Comparison of ENCODE assay signal across 12 cellular contexts in the genomic region with DNA sequence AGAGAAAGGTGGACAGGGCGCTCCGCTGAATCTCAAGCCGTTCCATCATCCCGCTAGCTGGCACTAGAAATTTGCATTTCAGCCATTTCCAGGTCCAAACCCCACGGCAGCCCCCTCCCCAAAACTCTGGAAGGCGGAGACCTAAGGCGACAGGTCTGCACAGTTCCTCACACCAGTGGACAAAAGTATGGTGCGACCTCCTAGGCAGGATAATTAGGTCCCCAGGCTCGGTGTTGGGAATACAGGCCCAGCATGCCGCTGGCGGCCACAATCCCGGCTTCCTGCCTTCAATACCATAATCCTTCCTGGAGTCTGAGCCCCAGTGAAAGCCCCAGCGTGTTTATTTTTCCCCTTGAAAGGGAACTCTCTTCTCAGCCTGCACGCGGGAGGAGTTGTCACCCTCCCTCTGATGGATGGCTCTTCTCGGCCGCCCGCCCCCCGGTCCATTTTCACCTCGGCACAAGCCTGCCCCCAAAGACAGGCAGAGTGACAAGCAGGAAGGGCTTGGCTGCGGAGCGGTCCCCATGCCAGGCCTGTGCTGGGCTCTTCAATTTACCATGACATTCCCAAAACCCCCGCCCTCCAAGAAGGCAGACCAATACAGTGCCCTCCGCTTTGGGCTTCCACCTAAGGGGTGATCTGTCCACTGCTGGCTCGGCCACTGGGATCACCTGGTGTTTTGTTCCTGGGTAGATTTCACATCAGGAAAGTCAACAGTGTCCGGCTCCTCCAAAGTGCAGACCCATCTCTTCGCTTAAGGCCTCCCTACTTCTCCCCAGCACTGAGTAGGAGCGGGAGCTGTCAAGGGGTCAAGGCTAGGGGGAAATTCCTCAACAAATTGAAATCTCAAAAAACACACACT. TPM values are rescaled to one million over a fixed set of nuclear protein-coding genes. Genes with fewer than 3 reads are reported as not detected.
DNase-seq lines count a peak whose midpoint lies in the region; ATAC-seq and TF ChIP-seq lines count a peak whose summit lies in the region.
"Had no signal": no experiment of that assay in that cellular context is flagged by ENCODE, and none has a peak within 500 bp of the region (broad histone marks: within the 10 kb centered on the region; RNA-seq: fewer than 3 reads in every experiment).

No MANE protein-coding gene starts in this region.

- ATAC-seq in heart right ventricle (no peak), foreskin keratinocyte (no peak), GM19463 (IDR thresholded peaks at IDR 0.05; ENCODE audit: unreplicated experiment) (no peak), GM21390 (IDR thresholded peaks at IDR 0.05; ENCODE audit: unreplicated experiment) (no peak)
- ATAC-seq: stimulated activated memory B cell treated with anti-CD40 and anti-IgM and Interleukin-4, amounts not matched to agents 10 μg/mL and 1 μg/mL and 100 μg/mL, for 72 hours had no signal

- peak in 1 of 2 donors; percentile 55 for DNase-seq in cardiac muscle cell (ENCODE audit: low read depth in 1 of 2, low spot score in 1 of 2)
- no peak for DNase-seq in heart right ventricle
- DNase-seq in foreskin keratinocyte: peak in 1 of 2 donors; percentile 36
- no peak for DNase-seq in NCI-H2029 (lab: John Stamatoyannopoulos, UW)
- DNase-seq: NCI-H226 had no signal

- peaks cover 39% of the 10 kb centered on the region for H3K4me1 Mint-ChIP-seq in nephron

- H3K4me1 ChIP-seq in cardiac muscle cell (ENCODE audit: low read depth): peaks cover 42% of the 10 kb centered on the region
- peaks cover 0 to 19% (median 15%) of the 10 kb centered on the region in 9 donors for H3K4me1 ChIP-seq in heart right ventricle
- peaks cover 42% of the 10 kb centered on the region for H3K4me1 ChIP-seq in foreskin keratinocyte
- no peaks in the 10 kb centered on the region for H3K4me1 ChIP-seq in urinary bladder (ENCODE audit: insufficient read depth)

- H3K36me3 Mint-ChIP-seq in nephron (ENCODE audit: low read depth): peaks cover 27% of the 10 kb centered on the region
- H3K36me3 Mint-ChIP-seq: stimulated activated memory B cell treated with anti-CD40 and anti-IgM and Interleukin-4, amounts not matched to agents 10 μg/mL and 1 μg/mL and 100 μg/mL, for 72 hours had no signal

- H3K27me3 ChIP-seq in cardiac muscle cell: no peaks in the 10 kb centered on the region
- peaks cover 11 to 84% (median 69%) of the 10 kb centered on the region in 7 donors for H3K27me3 ChIP-seq in heart right ventricle
- no peaks in the 10 kb centered on the region for H3K27me3 ChIP-seq in foreskin keratinocyte

- intact Hi-C loops in heart right ventricle (cut with DNase I): no loop called here

- H3K27ac ChIP-seq in cardiac muscle cell: peak overlapping the region; percentile 79
- no peak overlapping the region for H3K27ac ChIP-seq in heart right ventricle
- peak overlapping the region; percentile 88 for H3K27ac ChIP-seq in foreskin keratinocyte
- H3K27ac ChIP-seq in urinary bladder (ENCODE audit: low read depth): no peak overlapping the region

- H3K9me3 Mint-ChIP-seq in nephron: no peaks in the 10 kb centered on the region
- H3K9me3 Mint-ChIP-seq: stimulated activated memory B cell treated with anti-CD40 and anti-IgM and Interleukin-4, amounts not matched to agents 10 μg/mL and 1 μg/mL and 100 μg/mL, for 72 hours had no signal

- peak overlapping the region; percentile 85 to 93 (median 91) for H3K27ac Mint-ChIP-seq in nephron
- H3K27ac Mint-ChIP-seq: stimulated activated memory B cell treated with anti-CD40 and anti-IgM and Interleukin-4, amounts not matched to agents 10 μg/mL and 1 μg/mL and 100 μg/mL, for 72 hours had no signal

- H3K36me3 ChIP-seq in cardiac muscle cell (no peaks in the 10 kb centered on the region), heart right ventricle (no peaks in the 10 kb centered on the region), urinary bladder (ENCODE audit: insufficient read depth) (no peaks in the 10 kb centered on the region)

- H3K4me3 ChIP-seq in cardiac muscle cell: peak overlapping the region; percentile 50
- peak overlapping the region in 1 of 10 donors; percentile 44 for H3K4me3 ChIP-seq in heart right ventricle
- H3K4me3 ChIP-seq in urinary bladder (ENCODE audit: low read depth, low read length): peak overlapping the region; percentile 46

- 60 to 64% methylated on average over 28 of the region's 28 CpGs for WGBS in heart right ventricle, 2 donors
- 31% methylated on average over 28 of the region's 28 CpGs for WGBS in urinary bladder

- TF ChIP-seq CTCF in cardiac muscle cell (IDR thresholded peaks at IDR 0.05; ENCODE audit: low read depth, low read length): no peak
- no peak for TF ChIP-seq CTCF in heart right ventricle (IDR thresholded peaks at IDR 0.05)
- no peak for TF ChIP-seq CTCF in foreskin keratinocyte (conservative IDR thresholded peaks at IDR 0.05)
- no peak for TF ChIP-seq CTCF in nephron (IDR thresholded peaks at IDR 0.05; ENCODE audit: unreplicated experiment in 3 of 3)

- H3K9me3 ChIP-seq in cardiac muscle cell (ENCODE audit: low read depth): no peaks in the 10 kb centered on the region
- H3K9me3 ChIP-seq in heart right ventricle: no peaks in the 10 kb centered on the region

- peaks cover 84% of the 10 kb centered on the region for H3K27me3 Mint-ChIP-seq in nephron (ENCODE audit: low read depth)

- peak overlapping the region; percentile 90 to 95 (median 94) for H3K4me3 Mint-ChIP-seq in nephron
- H3K4me3 Mint-ChIP-seq: stimulated activated memory B cell treated with anti-CD40 and anti-IgM and Interleukin-4, amounts not matched to agents 10 μg/mL and 1 μg/mL and 100 μg/mL, for 72 hours had no signal

RNA-seq across cellular contexts. Expression of a gene that starts 2.2 kb away (rescaled TPM):
- total RNA-seq in cardiac muscle cell (47.1 and 50.6 TPM in 2 replicates), heart right ventricle (under 1 TPM; 0.09 to 0.81 (median 0.59) TPM), foreskin keratinocyte (30.3 and 35.8 TPM in 2 replicates), urinary bladder (61.9 TPM)
- polyA plus RNA-seq in cardiac muscle cell (47.5 and 51.3 TPM in 2 replicates), heart right ventricle (under 1 TPM; 0.22 to 0.33 TPM), foreskin keratinocyte (11.1 and 14.3 TPM in 2 replicates), urinary bladder (28.8 TPM)
- total RNA-seq: endothelial cell of umbilical vein had no signal
- polyA plus RNA-seq: AG04450 had no signal

Comparison
In these comparisons a context has a peak if more than half of its experiments do, and no peak if none do; other contexts are left out.
1. H3K27ac ChIP-seq: peak in cardiac muscle cell (single experiment) and foreskin keratinocyte (single experiment); none in heart right ventricle (0 of 10) and urinary bladder (single experiment).
2. RNA of a gene that starts 2.2 kb away (total RNA-seq): 61.9 TPM in urinary bladder (single experiment), 47.1 to 50.6 TPM in cardiac muscle cell and 30.3 to 35.8 TPM in foreskin keratinocyte; 0.09 to 0.81 TPM in heart right ventricle; every median in the first group is over 10 times any median in the second.